In the genomic region with DNA sequence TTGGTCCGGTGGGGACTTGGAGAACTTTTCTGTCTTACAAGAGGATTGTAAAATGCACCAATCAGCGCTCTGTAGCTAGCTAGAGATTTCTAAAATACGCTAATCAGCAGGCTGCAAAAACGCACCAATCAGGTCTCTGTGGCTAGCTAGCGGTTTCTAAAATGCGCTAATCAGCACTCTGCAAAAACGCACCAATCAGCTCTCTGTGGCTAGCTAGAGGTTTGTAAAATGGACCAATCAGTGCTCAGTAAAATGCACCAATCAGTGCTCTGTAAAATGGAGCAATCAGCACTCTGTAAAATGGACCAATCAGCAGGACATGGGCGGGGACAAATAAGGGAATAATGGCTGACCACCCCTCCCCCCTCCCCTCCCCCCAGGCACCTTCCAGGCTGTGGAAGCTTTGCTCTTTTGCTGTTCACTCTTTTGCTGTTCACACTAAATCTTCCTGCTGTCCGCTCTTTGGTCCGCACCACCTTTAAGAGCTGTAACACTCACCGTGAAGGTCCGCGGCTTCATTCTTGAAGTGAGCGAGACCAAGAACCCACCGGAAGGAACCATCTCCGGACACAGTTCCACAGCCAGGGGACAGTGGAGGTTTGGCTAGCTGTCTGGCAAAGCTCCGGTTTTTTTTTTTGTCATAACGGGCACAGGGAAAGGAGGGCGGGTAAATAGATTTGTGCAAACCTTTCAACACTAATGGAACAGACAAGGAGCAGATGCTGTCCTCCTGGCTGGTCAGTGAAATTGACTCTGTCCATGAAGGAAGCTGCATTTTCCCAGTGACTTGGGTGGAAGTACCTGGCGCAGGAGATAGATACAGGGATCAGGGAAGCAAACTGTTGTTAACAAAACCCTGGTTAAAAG, we compare ENCODE assay signal across 1 cellular context.
TF ChIP-seq lines count a peak whose summit lies in the region.

No MANE protein-coding gene starts in this region.

TF ChIP-seq in WTC11, 78 proteins besides CTCF, POLR2A, EP300 and RAD21 (continued from another document):
- peak; percentile 80 for TF ChIP-seq NFYB (CRISPR knock-in tag; conservative IDR thresholded peaks at IDR 0.05; ENCODE audit: low read depth)
- TF ChIP-seq FOXK1 (CRISPR knock-in tag; IDR thresholded peaks at IDR 0.05), result no peak
- no peak for TF ChIP-seq TEAD1 (CRISPR knock-in tag; IDR thresholded peaks at IDR 0.05)
